ENCODE assay signal across 25 cellular contexts in the genomic region with DNA sequence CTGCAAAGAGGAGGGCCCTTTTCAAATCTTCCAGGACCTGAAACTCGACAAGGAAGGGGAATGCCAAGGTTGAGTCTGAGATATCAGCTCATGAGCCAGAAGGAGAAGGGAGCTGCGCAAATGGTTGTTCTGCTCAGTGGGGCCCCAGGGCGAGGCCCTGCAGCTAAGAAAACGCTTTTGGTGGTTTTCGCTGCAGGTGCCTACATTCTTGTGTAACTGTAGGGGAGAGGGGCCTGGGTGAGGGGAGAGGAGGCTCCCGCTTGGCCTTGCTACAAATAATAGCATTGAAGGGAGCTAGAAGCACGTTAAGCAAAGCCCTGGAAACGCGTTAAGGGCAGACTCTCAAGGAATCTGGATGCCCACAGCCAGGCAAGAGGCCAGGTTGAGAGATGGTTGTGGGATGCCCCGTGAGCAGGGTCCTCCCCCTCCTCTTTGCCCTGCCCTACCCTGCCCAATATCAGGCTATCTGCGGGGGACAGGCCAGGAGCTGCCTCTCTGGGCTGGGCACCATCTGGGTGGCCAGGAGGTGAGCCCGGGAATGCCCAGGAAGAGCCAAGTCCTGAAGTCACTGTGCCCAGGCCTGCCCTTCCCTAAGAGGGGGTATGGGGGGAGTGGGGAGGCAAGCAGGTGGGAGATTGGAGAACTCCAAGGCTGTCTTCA. TPM values are rescaled to one million over a fixed set of nuclear protein-coding genes. Genes with fewer than 3 reads are reported as not detected.
DNase-seq lines count a peak whose midpoint lies in the region; ATAC-seq and TF ChIP-seq lines count a peak whose summit lies in the region.
"Had no signal": no experiment of that assay in that cellular context is flagged by ENCODE, and none has a peak within 500 bp of the region (broad histone marks: within the 10 kb centered on the region; RNA-seq: fewer than 3 reads in every experiment).

No MANE protein-coding gene starts in this region.

- no peak overlapping the region for H3K4ac ChIP-seq in H9 (ENCODE audit: low read depth, low read length)

- no peak overlapping the region for H2BK5ac ChIP-seq in H9 (ENCODE audit: insufficient read length, low read length)

- no peak overlapping the region for H3K23ac ChIP-seq in H9 (ENCODE audit: insufficient read length, low read depth, low read length)

- H4K20me1 ChIP-seq in GM23338 (replicated peaks; ENCODE audit: insufficient read depth): no peaks in the 10 kb centered on the region
- no peaks in the 10 kb centered on the region for H4K20me1 ChIP-seq in H9 (ENCODE audit: control insufficient read depth, insufficient read depth, insufficient read length)
- H4K20me1 ChIP-seq: BLaER1 treated with 17β-estradiol and CSF1 and Interleukin-3, amounts not matched to agents 10 nM and 100 nM had no signal

- H3T11ph ChIP-seq in H9 (ENCODE audit: low read length): no peak overlapping the region

- H3F3A ChIP-seq in GM23338 (replicated peaks; ENCODE audit: low read depth): 0 out of 2 replicates have a peak, but pooled peaks cover 3% of the 10 kb centered on the region

- H3K27me3 Mint-ChIP-seq in GM23338 (ENCODE audit: insufficient read depth, low read depth, poor library complexity) (peaks cover 15% of the 10 kb centered on the region), H9 (ENCODE audit: low read depth) (peaks cover 22% of the 10 kb centered on the region)
- H3K27me3 Mint-ChIP-seq in central memory CD8-positive, alpha-beta T cell: no peaks in the 10 kb centered on the region
- H3K27me3 Mint-ChIP-seq: CD4-positive, alpha-beta memory T cell had no signal

- H2BK20ac ChIP-seq in H9 (ENCODE audit: low read depth, low read length, poor library complexity, severe bottlenecking): no peak overlapping the region

- no peak overlapping the region for H3K14ac ChIP-seq in H9 (ENCODE audit: insufficient read depth, low read length)

- H3K9me3 Mint-ChIP-seq in GM23338 (peaks cover 4% of the 10 kb centered on the region; the same call in 2 of the 3 replicates), H9 (peaks cover 0 to 7% of the 10 kb centered on the region in 2 experiments; a peak in 1 of 5 replicates)
- no peaks in the 10 kb centered on the region for H3K9me3 Mint-ChIP-seq in central memory CD8-positive, alpha-beta T cell

- H2AFZ ChIP-seq in GM23338 (peak overlapping the region; percentile 45), H9 (ENCODE audit: low read length) (no peak overlapping the region)

- H4K8ac ChIP-seq in H9 (replicated peaks; ENCODE audit: insufficient read length, low read depth, low read length): no peak overlapping the region

- H3K27ac ChIP-seq in GM23338 (ENCODE audit: low read depth) (no peak overlapping the region), psoas muscle (peak overlapping the region; percentile 77), H9 (ENCODE audit: insufficient read length, low read depth, low read length) (no peak overlapping the region)
- H3K27ac ChIP-seq: BLaER1 treated with 17β-estradiol and CSF1 and Interleukin-3, amounts not matched to agents 10 nM and 100 nM; SK-N-MC had no signal

- H3K56ac ChIP-seq in H9 (ENCODE audit: insufficient read length, low read depth, low read length): no peak overlapping the region

- no peak overlapping the region for H2BK120ac ChIP-seq in H9 (ENCODE audit: low read depth, low read length, poor library complexity, severe bottlenecking)

- H3K79me2 ChIP-seq in GM23338 (replicated peaks; ENCODE audit: insufficient read depth): no peaks in the 10 kb centered on the region
- H3K79me2 ChIP-seq in H9 (ENCODE audit: insufficient read depth, low read length): no peaks in the 10 kb centered on the region

- H2BK12ac ChIP-seq in H9 (ENCODE audit: insufficient read length, low read depth, low read length): no peak overlapping the region

- no peak overlapping the region for H3K4me3 Mint-ChIP-seq in GM23338
- H3K4me3 Mint-ChIP-seq in central memory CD8-positive, alpha-beta T cell: no peak overlapping the region
- H3K4me3 Mint-ChIP-seq in H9: no peak overlapping the region
- H3K4me3 Mint-ChIP-seq: CD4-positive, alpha-beta memory T cell had no signal

- no peak for ATAC-seq in GM23338
- ATAC-seq in central memory CD8-positive, alpha-beta T cell (replicated peaks; ENCODE audit: extremely low read depth, poor library complexity, severe bottlenecking): no peak
- no peak for ATAC-seq in psoas muscle
- ATAC-seq in omental fat pad (ENCODE audit: low FRiP score): no peak
- no peak for ATAC-seq in GM18498 (IDR thresholded peaks at IDR 0.05; ENCODE audit: unreplicated experiment)
- ATAC-seq: Right ventricle myocardium inferior had no signal

- H3K4me1 ChIP-seq in GM23338 (ENCODE audit: insufficient read depth): peaks cover 17% of the 10 kb centered on the region
- H3K4me1 ChIP-seq in psoas muscle: peaks cover 45% of the 10 kb centered on the region
- no peaks in the 10 kb centered on the region for H3K4me1 ChIP-seq in H9 (ENCODE audit: insufficient read depth, low read length)
- H3K4me1 ChIP-seq: HAP-1 had no signal

- no peaks in the 10 kb centered on the region for H3K9me3 ChIP-seq in psoas muscle
- H3K9me3 ChIP-seq in H9 (ENCODE audit: control insufficient read depth, low read depth, low read length): no peaks in the 10 kb centered on the region
- H3K9me3 ChIP-seq: Caco-2, HAP-1 had no signal

- DNase-seq in ELF-1 (ENCODE audit: low read depth, low spot score): peak; percentile 33
- no peak for DNase-seq in GM23338 (ENCODE audit: low spot score)
- DNase-seq in central memory CD8-positive, alpha-beta T cell (ENCODE audit: low spot score in 2 of 2): no peak
- peak in 1 of 2 donors; percentile 22 for DNase-seq in psoas muscle
- no peak for DNase-seq in H9
- DNase-seq in NCI-H524 (lab: John Stamatoyannopoulos, UW): no peak
- no peak for DNase-seq in omental fat pad (ENCODE audit: low spot score)
- DNase-seq: ACHN; Caco-2; CD4-positive, alpha-beta memory T cell; GF-D8; KG1; NCI-H1105; NCI-H146; NCI-H2029; NCI-H2227 treated with DMSO at 0.1 percent for 48 hours; NCI-H524 treated with DMSO at 0.1 percent for 48 hours; OCI-M1 had no signal

- H3K18ac ChIP-seq in H9 (ENCODE audit: insufficient read length, low read depth, low read length): no peak overlapping the region

- no peak overlapping the region for H2BK15ac ChIP-seq in H9 (ENCODE audit: low read depth, low read length)

- H3K27ac Mint-ChIP-seq in GM23338: no peak overlapping the region
- H3K27ac Mint-ChIP-seq in central memory CD8-positive, alpha-beta T cell (ENCODE audit: low read depth): peak overlapping the region; percentile 48
- H3K27ac Mint-ChIP-seq in H9: no peak overlapping the region; a peak in 1 of 7 replicates

- intact Hi-C loops in psoas muscle (cut with DNase I): no loop called here

- no peak overlapping the region for H4K5ac ChIP-seq in H9 (ENCODE audit: insufficient read length, low read depth, low read length)

- H3K36me3 ChIP-seq in GM23338 (ENCODE audit: insufficient read depth): no peaks in the 10 kb centered on the region
- H3K36me3 ChIP-seq in psoas muscle (ENCODE audit: insufficient read depth in 1 of 2, low read depth in 1 of 2): no peaks in the 10 kb centered on the region
- H3K36me3 ChIP-seq: BLaER1 treated with 17β-estradiol and CSF1 and Interleukin-3, amounts not matched to agents 10 nM and 100 nM; HAP-1 had no signal

- WGBS in psoas muscle, 3 donors: 61 to 85% (median 76%) methylated on average over 11 to 12 of the region's 12 CpGs
- WGBS in H9 (ENCODE audit: extremely low coverage, insufficient read length, low lambda C conversion rate): no CpG with 5 or more reads among the region's 12 CpGs

- H3K4me3 ChIP-seq in GM23338: no peak overlapping the region
- H3K4me3 ChIP-seq in psoas muscle: no peak overlapping the region
- H3K4me3 ChIP-seq: BLaER1 treated with 17β-estradiol and CSF1 and Interleukin-3, amounts not matched to agents 10 nM and 100 nM; HAP-1; SK-N-MC had no signal

- peaks cover 34% of the 10 kb centered on the region for H3K4me1 Mint-ChIP-seq in GM23338
- H3K4me1 Mint-ChIP-seq in central memory CD8-positive, alpha-beta T cell: no peaks in the 10 kb centered on the region
- H3K4me1 Mint-ChIP-seq in H9: peaks cover 27 to 50% of the 10 kb centered on the region in 2 experiments
- H3K4me1 Mint-ChIP-seq: CD4-positive, alpha-beta memory T cell had no signal

- no peak overlapping the region for H3K9ac ChIP-seq in H9 (ENCODE audit: extremely low read depth, insufficient read length, low read length)
- H3K9ac ChIP-seq: BLaER1 treated with 17β-estradiol and CSF1 and Interleukin-3, amounts not matched to agents 10 nM and 100 nM had no signal

- H3K27me3 ChIP-seq in GM23338 (ENCODE audit: insufficient read depth): no peaks in the 10 kb centered on the region
- no peaks in the 10 kb centered on the region for H3K27me3 ChIP-seq in psoas muscle (ENCODE audit: insufficient read depth in 3 of 3, low read length in 2 of 3)
- H3K27me3 ChIP-seq in H9 (ENCODE audit: insufficient read depth, low read length): no peaks in the 10 kb centered on the region
- H3K27me3 ChIP-seq: BLaER1 treated with 17β-estradiol and CSF1 and Interleukin-3, amounts not matched to agents 10 nM and 100 nM had no signal

- TF ChIP-seq CTCF in GM23338 (conservative IDR thresholded peaks at IDR 0.05; ENCODE audit: low read depth in 2 of 2) (no peak), psoas muscle (IDR thresholded peaks at IDR 0.05) (no peak), H9 (conservative IDR thresholded peaks at IDR 0.05) (no peak), omental fat pad (IDR thresholded peaks at IDR 0.05) (no peak)

- H3K23me2 ChIP-seq in H9 (ENCODE audit: insufficient read length, low read depth, low read length, poor library complexity, severe bottlenecking): peaks cover 2% of the 10 kb centered on the region

- H3K9me2 ChIP-seq in GM23338 (ENCODE audit: insufficient read depth): no peaks in the 10 kb centered on the region

- no peak overlapping the region for H3K4me2 ChIP-seq in GM23338
- no peak overlapping the region for H3K4me2 ChIP-seq in H9 (ENCODE audit: insufficient read depth, insufficient read length, low read length)

- no peaks in the 10 kb centered on the region for H3K79me1 ChIP-seq in H9 (ENCODE audit: insufficient read depth, low read depth, low read length, poor library complexity, severe bottlenecking)

- no peak overlapping the region for H4K91ac ChIP-seq in H9 (ENCODE audit: insufficient read length, low read depth, low read length)

- H3K36me3 Mint-ChIP-seq in GM23338 (ENCODE audit: low read depth) (no peaks in the 10 kb centered on the region), H9 (ENCODE audit: insufficient read depth in 1 of 3, low read depth in 3 of 3) (no peaks in the 10 kb centered on the region; a peak in 2 of 7 replicates)
- peaks cover 4% of the 10 kb centered on the region for H3K36me3 Mint-ChIP-seq in central memory CD8-positive, alpha-beta T cell (ENCODE audit: insufficient read depth)
- H3K36me3 Mint-ChIP-seq: CD4-positive, alpha-beta memory T cell had no signal

- no peak overlapping the region for H2AK5ac ChIP-seq in H9 (ENCODE audit: insufficient read length, low read length)

RNA-seq across cellular contexts. Expression of gene GPR142, which starts 21.9 kb away (rescaled TPM):
- not detected in 2 replicates for total RNA-seq in GM23338 (2014; rRNA removed; shearing (Covaris generic))
- not detected in 2 replicates for polyA plus RNA-seq in GM23338 (2016; fragmentation: Nextera tagmentation; extraction: Ambion mirVana)
- not detected for total RNA-seq in psoas muscle
- not detected for polyA plus RNA-seq in psoas muscle
- total RNA-seq in H9 (2021): 0.33 TPM in 1 of 2 replicates, not detected in the other
- total RNA-seq in omental fat pad: not detected
- total RNA-seq: Caco-2; CD4-positive, alpha-beta memory T cell; Daoy; HT1080; Right ventricle myocardium inferior had no signal
- polyA plus RNA-seq: CD4-positive, alpha-beta memory T cell had no signal

RNA-seq across cellular contexts. Expression of gene BTBD17, which starts 27.6 kb away (rescaled TPM):
- total RNA-seq in GM23338 (2014; rRNA removed; shearing (Covaris generic)): 4.9 and 5.0 TPM in 2 replicates
- polyA plus RNA-seq in GM23338 (2016; fragmentation: Nextera tagmentation; extraction: Ambion mirVana): 1.7 and 1.9 TPM in 2 replicates
- not detected for total RNA-seq in psoas muscle
- polyA plus RNA-seq in psoas muscle: not detected
- total RNA-seq in H9 (2021): 0.31 and 0.33 TPM in 2 replicates
- under 1 TPM in 1 of 4 donors, not detected in 3; 0.36 TPM for total RNA-seq in omental fat pad
- total RNA-seq: Caco-2; CD4-positive, alpha-beta memory T cell; Daoy; HT1080; Right ventricle myocardium inferior had no signal
- polyA plus RNA-seq: CD4-positive, alpha-beta memory T cell had no signal

RNA-seq across cellular contexts. Expression of gene GPRC5C, which starts 42.7 kb away (rescaled TPM):
- total RNA-seq in GM23338 (2014; rRNA removed; shearing (Covaris generic)): 20.7 and 22.4 TPM in 2 replicates
- polyA plus RNA-seq in GM23338 (2016; fragmentation: Nextera tagmentation; extraction: Ambion mirVana): 8.9 and 9.0 TPM in 2 replicates
- total RNA-seq in psoas muscle: 100 to 1,000 TPM in 2 of 4 donors, 10 to 100 TPM in 2; 57.0 to 123 (median 97.7) TPM
- polyA plus RNA-seq in psoas muscle: 10 to 100 TPM; 42.9 to 47.7 (median 44.8) TPM
- total RNA-seq in H9 (2021): 15.2 and 15.5 TPM in 2 replicates
- 10 to 100 TPM; 11.5 to 29.0 (median 16.0) TPM for total RNA-seq in omental fat pad
- total RNA-seq: CD4-positive, alpha-beta memory T cell; HT1080 had no signal
- polyA plus RNA-seq: CD4-positive, alpha-beta memory T cell had no signal
